ENCODE assay signal across 12 cellular contexts in the genomic region with DNA sequence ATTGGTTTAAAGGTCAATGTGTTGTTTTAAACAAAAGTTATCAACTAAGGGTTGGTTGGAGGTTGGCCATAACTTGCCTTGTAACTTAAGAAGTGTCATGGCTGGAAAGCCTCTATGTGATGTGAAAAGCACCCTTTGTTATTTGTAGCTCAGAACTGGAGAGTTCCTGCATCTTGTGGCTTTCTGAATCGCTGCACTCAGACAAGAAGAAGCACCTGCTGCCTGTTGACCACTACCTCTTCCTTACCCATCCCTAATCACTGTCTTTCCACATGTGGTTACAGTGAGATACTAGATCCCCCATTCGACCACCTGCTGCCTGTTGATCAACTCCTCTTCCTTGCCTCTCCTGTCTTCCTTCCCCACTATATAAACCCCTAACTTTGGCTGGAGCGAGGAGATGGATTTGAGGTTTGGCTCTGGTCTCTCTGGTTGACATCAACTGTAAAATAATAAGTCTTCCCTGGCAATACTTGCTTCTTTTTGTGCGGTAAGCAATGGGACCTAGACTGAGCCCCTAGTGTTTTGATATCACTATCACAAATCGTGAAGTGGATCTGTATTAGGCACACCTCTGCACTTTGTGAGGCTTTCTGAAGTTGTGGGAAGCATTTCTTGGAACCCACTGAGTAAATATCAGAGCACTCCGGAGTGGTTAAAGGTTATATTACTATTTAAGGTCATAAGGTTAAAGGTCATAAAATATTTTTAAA. TPM values are rescaled to one million over a fixed set of nuclear protein-coding genes. Genes with fewer than 3 reads are reported as not detected.
DNase-seq lines count a peak whose midpoint lies in the region; ATAC-seq and TF ChIP-seq lines count a peak whose summit lies in the region.
"Had no signal": no experiment of that assay in that cellular context is flagged by ENCODE, and none has a peak within 500 bp of the region (broad histone marks: within the 10 kb centered on the region; RNA-seq: fewer than 3 reads in every experiment).

No MANE protein-coding gene starts in this region.

- peaks cover 6% of the 10 kb centered on the region; the same call in 1 of the 2 replicates for H3K9me3 ChIP-seq in DOHH2 (ENCODE audit: control insufficient read depth, insufficient read depth, low read length)
- H3K9me3 ChIP-seq: right lobe of liver had no signal

- peak overlapping the region; percentile 69 for H3K27ac ChIP-seq in DOHH2 (ENCODE audit: low read depth, low read length)
- H3K27ac ChIP-seq: right lobe of liver had no signal

- CTCF ChIA-PET in activated naive CD4-positive, alpha-beta T cell treated with anti-CD3 and anti-CD28 coated beads for 36 hours (lab: Charles Lee), result interaction anchor here (0.9 to 2.2 kb wide), 3 partner anchors 12 to 39 kb away, joined by 4 to 10 read pairs (median 5); partner anchors contain the start of gene RPL39L

- intact Hi-C loops in activated naive CD4-positive, alpha-beta T cell treated with anti-CD3 and anti-CD28 coated beads for 36 hours (cut with micrococcal nuclease), result no loop called here

- H3K36me3 ChIP-seq in DOHH2 (ENCODE audit: control insufficient read depth, low read length), result peaks cover 58% of the 10 kb centered on the region
- H3K36me3 ChIP-seq: right lobe of liver had no signal

- peaks cover 17% of the 10 kb centered on the region for H3K4me1 Mint-ChIP-seq in activated naive CD4-positive, alpha-beta T cell treated with anti-CD3 and anti-CD28 coated beads for 36 hours (ENCODE audit: low read depth)

- no peaks in the 10 kb centered on the region for H3K27me3 Mint-ChIP-seq in activated naive CD4-positive, alpha-beta T cell treated with anti-CD3 and anti-CD28 coated beads for 36 hours (ENCODE audit: low read depth)

- H3K9me3 Mint-ChIP-seq in activated naive CD4-positive, alpha-beta T cell treated with anti-CD3 and anti-CD28 coated beads for 36 hours, result peaks cover 13% of the 10 kb centered on the region

- DNase-seq in DMS153 treated with DMSO at 0.1 percent for 48 hours (lab: John Stamatoyannopoulos, UW; ENCODE audit: unreplicated experiment), result no peak
- DNase-seq in HT-29 (ENCODE audit: low spot score), result no peak
- DNase-seq in activated naive CD4-positive, alpha-beta T cell treated with anti-CD3 and anti-CD28 coated beads for 36 hours, result no peak
- no peak for DNase-seq in activated CD4-positive, CD25-positive, alpha-beta regulatory T cell (lab: John Stamatoyannopoulos, UW)
- DNase-seq: cortex of kidney, NCI-H1417, right lobe of liver, T-helper 1 cell had no signal

- no peaks in the 10 kb centered on the region for H4K20me1 ChIP-seq in DOHH2 (ENCODE audit: control insufficient read depth, insufficient read depth, low read depth, low read length)

- H3K27me3 ChIP-seq in DOHH2 (ENCODE audit: control insufficient read depth, low read length), result no peaks in the 10 kb centered on the region
- H3K27me3 ChIP-seq: right lobe of liver had no signal

- peaks cover 61% of the 10 kb centered on the region for H3K79me2 ChIP-seq in DOHH2 (ENCODE audit: control insufficient read depth, low read length)

- peaks cover 15% of the 10 kb centered on the region for H3K36me3 Mint-ChIP-seq in activated naive CD4-positive, alpha-beta T cell treated with anti-CD3 and anti-CD28 coated beads for 36 hours (ENCODE audit: low read depth)

- peak overlapping the region; percentile 50 for H3K4me3 ChIP-seq in DOHH2 (ENCODE audit: low read length)
- H3K4me3 ChIP-seq: right lobe of liver had no signal

- no peaks in the 10 kb centered on the region for H3K9me2 ChIP-seq in DOHH2 (replicated peaks; ENCODE audit: control insufficient read depth, low read length)

- peak; percentile 88 for ATAC-seq in GM19438 (IDR thresholded peaks at IDR 0.05; ENCODE audit: low read depth, unreplicated experiment)
- peak; percentile 92 for ATAC-seq in HG02852 (IDR thresholded peaks at IDR 0.05; ENCODE audit: unreplicated experiment)
- ATAC-seq in HG03571 (IDR thresholded peaks at IDR 0.05; ENCODE audit: unreplicated experiment), result peak; percentile 82
- ATAC-seq: right lobe of liver had no signal

- H3K4me2 ChIP-seq in DOHH2 (ENCODE audit: low read length), result peak overlapping the region; percentile 58

- TF ChIP-seq CTCF in DOHH2 (IDR thresholded peaks at IDR 0.05; ENCODE audit: low read depth, low read length, poor library complexity, severe bottlenecking), result no peak

- H3K27ac Mint-ChIP-seq in activated naive CD4-positive, alpha-beta T cell treated with anti-CD3 and anti-CD28 coated beads for 36 hours, result no peak overlapping the region

- peaks cover 6% of the 10 kb centered on the region for H3F3A ChIP-seq in DOHH2 (ENCODE audit: control insufficient read depth, insufficient read depth)

- H3K4me3 Mint-ChIP-seq in activated naive CD4-positive, alpha-beta T cell treated with anti-CD3 and anti-CD28 coated beads for 36 hours, result no peak overlapping the region

- peaks cover 62% of the 10 kb centered on the region for H3K4me1 ChIP-seq in DOHH2 (ENCODE audit: control insufficient read depth, low read length)
- H3K4me1 ChIP-seq: right lobe of liver had no signal

RNA-seq across cellular contexts. Expression of gene RPL39L, which starts 13.8 kb away (rescaled TPM):
- not detected in 2 replicates for total RNA-seq in HT-29 (2014; rRNA removed; shearing (Covaris generic))
- total RNA-seq in activated naive CD4-positive, alpha-beta T cell treated with anti-CD3 and anti-CD28 coated beads for 36 hours, result 10 to 100 TPM; 19.2 to 20.9 TPM

Comparison
In these comparisons a context has a peak if more than half of its experiments do, and no peak if none do; other contexts are left out.
1. RNA of gene RPL39L, which starts 13.8 kb away (total RNA-seq): 19.2 to 20.9 TPM in activated naive CD4-positive, alpha-beta T cell treated with anti-CD3 and anti-CD28 coated beads for 36 hours; not detected in HT-29; every median in the first group is over 10 times any median in the second.
2. Peak in every context shown above with its lines, with median percentiles within 50 percentile points of each other: ATAC-seq.